In genomic region chr6:2230659-2231277, GRCh38 we compare ENCODE assay signal across 13 cellular contexts. TPM values are rescaled to one million over a fixed set of nuclear protein-coding genes. Genes with fewer than 3 reads are reported as not detected.
A peak's percentile ranks its signal among the peaks of the same experiment; 100 is the strongest.
DNase-seq lines count a peak whose midpoint lies in the region; ATAC-seq lines count a peak whose summit lies in the region.
"Had no signal": no experiment of that assay in that cellular context is flagged by ENCODE, and none has a peak within 500 bp of the region (broad histone marks: within the 10 kb centered on the region; RNA-seq: fewer than 3 reads in every experiment).

No MANE protein-coding gene starts in this region.

- ATAC-seq in GM18907 (IDR thresholded peaks at IDR 0.05; ENCODE audit: unreplicated experiment) (peak; percentile 45), GM21619 (IDR thresholded peaks at IDR 0.05; ENCODE audit: unreplicated experiment) (peak; percentile 61), HG03439 (IDR thresholded peaks at IDR 0.05; ENCODE audit: unreplicated experiment) (peak; percentile 45)
- ATAC-seq: left lobe of liver had no signal

- H3K27ac Mint-ChIP-seq in activated naive CD4-positive, alpha-beta T cell treated with anti-CD3 and anti-CD28 coated beads for 36 hours = no peak overlapping the region
- H3K27ac Mint-ChIP-seq: neural progenitor cell had no signal

- peaks cover 4 to 11% of the 10 kb centered on the region in 2 donors for H3K4me1 ChIP-seq in mucosa of rectum (ENCODE audit: control insufficient read depth in 2 of 2, insufficient read depth in 2 of 2, low read length in 2 of 2)

- no peaks in the 10 kb centered on the region for H3K36me3 Mint-ChIP-seq in activated naive CD4-positive, alpha-beta T cell treated with anti-CD3 and anti-CD28 coated beads for 36 hours (ENCODE audit: low read depth)
- H3K36me3 Mint-ChIP-seq: neural progenitor cell had no signal

- no peaks in the 10 kb centered on the region for H3K36me3 ChIP-seq in mucosa of rectum (ENCODE audit: control insufficient read depth in 2 of 2, insufficient read depth in 2 of 2, low read length in 2 of 2)
- H3K36me3 ChIP-seq: brain microvascular endothelial cell, neural progenitor cell had no signal

- no peak overlapping the region for H3K9ac ChIP-seq in mucosa of rectum (ENCODE audit: low read depth in 1 of 2, low read length in 2 of 2)
- H3K9ac ChIP-seq: neural progenitor cell had no signal

- no peaks in the 10 kb centered on the region for H3K27me3 Mint-ChIP-seq in activated naive CD4-positive, alpha-beta T cell treated with anti-CD3 and anti-CD28 coated beads for 36 hours (ENCODE audit: low read depth)

- no peak for DNase-seq in DMS 273 treated with DMSO at 0.1 percent for 48 hours (lab: John Stamatoyannopoulos, UW)
- DNase-seq in COLO668 (lab: John Stamatoyannopoulos, UW; ENCODE audit: unreplicated experiment) = no peak
- no peak for DNase-seq in activated naive CD4-positive, alpha-beta T cell treated with anti-CD3 and anti-CD28 coated beads for 36 hours
- DNase-seq: activated CD4-positive, CD25-positive, alpha-beta regulatory T cell treated with anti-CD3 and anti-CD28 coated beads, Interleukin-2, amount 50 U/mL, for 72 hours; activated T-cell treated with anti-CD3 and anti-CD28 coated beads, Interleukin-2, amount 50 U/mL, for 48 hours; brain microvascular endothelial cell; NCI-H2081 treated with DMSO at 0.1 percent for 48 hours had no signal

- no peaks in the 10 kb centered on the region for H3K27me3 ChIP-seq in mucosa of rectum (ENCODE audit: control insufficient read depth in 2 of 2, insufficient read depth in 2 of 2, low read length in 2 of 2)
- H3K27me3 ChIP-seq: brain microvascular endothelial cell, neural progenitor cell had no signal

- no peak overlapping the region for H3K4me3 Mint-ChIP-seq in activated naive CD4-positive, alpha-beta T cell treated with anti-CD3 and anti-CD28 coated beads for 36 hours
- H3K4me3 Mint-ChIP-seq: neural progenitor cell had no signal

- no peak overlapping the region for H3K4me3 ChIP-seq in mucosa of rectum (ENCODE audit: low read length in 2 of 2)
- H3K4me3 ChIP-seq: neural progenitor cell had no signal

- peaks cover 24% of the 10 kb centered on the region for H3K4me1 Mint-ChIP-seq in activated naive CD4-positive, alpha-beta T cell treated with anti-CD3 and anti-CD28 coated beads for 36 hours (ENCODE audit: low read depth)

- no peaks in the 10 kb centered on the region for H3K9me3 ChIP-seq in mucosa of rectum (ENCODE audit: control insufficient read depth in 2 of 2, low read length in 2 of 2)

- peak overlapping the region; percentile 6 to 45 for H3K27ac ChIP-seq in mucosa of rectum (ENCODE audit: low read depth in 2 of 2, low read length in 2 of 2)
- H3K27ac ChIP-seq: brain microvascular endothelial cell, neural progenitor cell had no signal

- intact Hi-C loops in activated naive CD4-positive, alpha-beta T cell treated with anti-CD3 and anti-CD28 coated beads for 36 hours (cut with micrococcal nuclease) = no loop called here

- no peaks in the 10 kb centered on the region for H3K9me3 Mint-ChIP-seq in activated naive CD4-positive, alpha-beta T cell treated with anti-CD3 and anti-CD28 coated beads for 36 hours

- CTCF ChIA-PET in activated naive CD4-positive, alpha-beta T cell treated with anti-CD3 and anti-CD28 coated beads for 36 hours (lab: Charles Lee) = no interaction called here

RNA-seq across cellular contexts. Expression of gene GMDS, which starts 14.6 kb away (rescaled TPM):
- 10 to 100 TPM; 38.4 to 41.3 TPM for total RNA-seq in activated naive CD4-positive, alpha-beta T cell treated with anti-CD3 and anti-CD28 coated beads for 36 hours
